ENCODE assay signal across 27 cellular contexts in the genomic region with DNA sequence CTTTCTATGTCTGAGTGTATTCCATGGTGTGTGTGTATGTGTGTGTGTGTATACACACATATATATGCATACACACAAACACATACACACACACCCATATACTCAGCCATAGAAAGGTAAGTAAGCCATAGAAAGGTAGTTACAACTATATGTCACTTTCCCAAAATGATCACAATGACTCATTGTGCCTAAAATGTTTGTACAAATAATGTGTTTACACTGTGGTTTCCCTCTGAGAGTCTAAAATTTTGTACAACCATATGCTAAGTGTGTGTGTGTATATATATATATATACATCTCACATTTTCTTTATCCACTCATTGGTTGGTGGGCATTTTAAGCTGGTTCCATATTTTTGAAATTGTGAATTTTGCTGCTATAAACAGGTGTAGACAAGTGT.
"Had no signal": no experiment of that assay in that cellular context is flagged by ENCODE, and none has a peak within 500 bp of the region (broad histone marks: within the 10 kb centered on the region; RNA-seq: fewer than 3 reads in every experiment).

No MANE protein-coding gene starts in this region.

- H3K27me3 ChIP-seq: stomach, suprapubic skin, testis, thyroid gland, tibial nerve, transverse colon, upper lobe of left lung, upper lobe of right lung, uterus, vagina had no signal

- H3K27ac ChIP-seq: stomach, suprapubic skin, testis, thoracic aorta, thyroid gland, tibial artery, tibial nerve, transverse colon, upper lobe of left lung, upper lobe of right lung, uterus, vagina had no signal

- H3K4me1 ChIP-seq: stomach, suprapubic skin, testis, thyroid gland, tibial artery, tibial nerve, transverse colon, upper lobe of left lung, upper lobe of right lung, uterus, vagina had no signal

- H3K36me3 ChIP-seq: stomach, suprapubic skin, thoracic aorta, thyroid gland, tibial artery, tibial nerve, transverse colon, upper lobe of left lung, upper lobe of right lung, uterus, vagina had no signal

- FAIRE-seq: urothelium cell line had no signal

- DNase-seq: stimulated activated CD4-positive, alpha-beta T cell treated with anti-CD3 and anti-CD28 coated beads, Interleukin-2, amount 100 ng/mL, for 48 hours; stimulated activated CD4-positive, alpha-beta T cell treated with anti-CD3 and anti-CD28 coated beads, Interleukin-4, amount 100 ng/mL, for 1 hour; stimulated activated CD4-positive, alpha-beta T cell treated with anti-CD3 and anti-CD28 coated beads, Interleukin-4, amount 100 ng/mL, for 24 hours; stimulated activated CD4-positive, alpha-beta T cell treated with anti-CD3 and anti-CD28 coated beads, Interleukin-4, amount 100 ng/mL, for 4 hours; stimulated activated CD8-positive, alpha-beta memory T cell treated with anti-CD3 and anti-CD28 coated beads, Interleukin-4, amount 100 ng/mL, for 48 hours; stimulated activated naive B cell treated with anti-CD40 and anti-IgM and Interleukin-4, amounts not matched to agents 10 μg/mL and 1 μg/mL and 100 μg/mL, for 72 hours; stimulated activated naive CD4-positive, alpha-beta T cell; stimulated activated naive CD4-positive, alpha-beta T cell treated with Interleukin-2 at 50 U/mL for 16 hours; stimulated activated naive CD8-positive, alpha-beta T cell treated with anti-CD3 and anti-CD28 coated beads, Interleukin-15, amount 100 ng/mL, for 72 hours; stimulated activated naive CD8-positive, alpha-beta T cell treated with anti-CD3 and anti-CD28 coated beads, Interleukin-15, Interleukin-2, amounts not matched to agents 100 U/mL and 50 U/mL, for 24 hours; stomach; substantia nigra; testis; thyroid gland; tibial artery; transverse colon; trophoblast cell; upper lobe of left lung; upper lobe of right lung; uterus had no signal

- H3K4me3 ChIP-seq: stomach, suprapubic skin, testis, thoracic aorta, thyroid gland, tibial artery, tibial nerve, transverse colon, upper lobe of left lung, upper lobe of right lung, uterus, vagina had no signal

- H3K9me3 ChIP-seq: suprapubic skin, testis, thoracic aorta, thyroid gland, tibial artery, upper lobe of left lung, upper lobe of right lung, uterus, vagina had no signal

- ATAC-seq: stimulated activated effector memory CD8-positive, alpha-beta T cell treated with anti-CD3 and anti-CD28 coated beads, Interleukin-12 subunit alpha, Interleukin-12 subunit beta, amount 100 ng/mL, for 72 hours; stimulated activated memory B cell treated with anti-CD40 and anti-IgM and Interleukin-4, amounts not matched to agents 10 μg/mL and 1 μg/mL and 100 μg/mL, for 72 hours; stimulated activated naive B cell treated with anti-CD40 and anti-IgM and Interleukin-4, amounts not matched to agents 10 μg/mL and 1 μg/mL and 100 μg/mL, for 72 hours; stimulated activated naive CD8-positive, alpha-beta T cell treated with anti-CD3 and anti-CD28 coated beads, Interleukin-15, amount 100 ng/mL, for 72 hours; stimulated activated naive CD8-positive, alpha-beta T cell treated with anti-CD3 and anti-CD28 coated beads, Interleukin-15, Interleukin-2, amounts not matched to agents 100 U/mL and 50 U/mL, for 24 hours; upper lobe of right lung had no signal
